ENCODE assay signal across 34 cellular contexts in genomic region chr1:36276688-36277087, GRCh38.
"Had no signal": no experiment of that assay in that cellular context is flagged by ENCODE, and none has a peak within 500 bp of the region (broad histone marks: within the 10 kb centered on the region; RNA-seq: fewer than 3 reads in every experiment).

No MANE protein-coding gene starts in this region.

- ATAC-seq: activated T-cell treated with anti-CD3 and anti-CD28 coated beads, Interleukin-2, amount 50 U/mL, for 4 hours; PC-3 had no signal

- H3K9me3 ChIP-seq: MG63, Peyer's patch, SJCRH30 had no signal

- DNase-seq: activated CD4-positive, alpha-beta memory T cell treated with anti-CD3 and anti-CD28 coated beads for 36 hours; activated CD4-positive, alpha-beta T cell treated with anti-CD3 and anti-CD28 coated beads, Interleukin-2, amount 50 U/mL, for 1 hour; activated CD8-positive, alpha-beta memory T cell treated with anti-CD3 and anti-CD28 coated beads, Interleukin-2, amount 50 U/mL, for 4 hours; activated gamma-delta T cell treated with Interleukin-2 at 50 U/mL for 16 hours; activated naive CD4-positive, alpha-beta T cell treated with anti-CD3 and anti-CD28 coated beads for 36 hours; activated naive CD8-positive, alpha-beta T cell treated with anti-CD3 and anti-CD28 coated beads for 36 hours; activated T-cell treated with anti-CD3 and anti-CD28 coated beads for 4 hours; activated T-cell treated with anti-CD3 and anti-CD28 coated beads, Interleukin-2, amount 50 U/mL, for 4 hours; amniotic stem cell; aorta; brain microvascular endothelial cell; central memory CD4-positive, alpha-beta T cell; Kasumi-1; KG1; MG63; MV-4-11; NCI-H1092; NCI-H1417; NCI-H146; NCI-H187; NCI-H2029 treated with DMSO at 0.1 percent for 48 hours; NCI-H2107; NCI-H2171; NCI-H510A; NCI-H526; NCI-H748 treated with DMSO at 0.1 percent for 48 hours; NK-92 treated with Interleukin-12 subunit alpha and Interleukin-12 subunit beta, amount 100 ng/mL, for 24 hours; PC-3; Peyer's patch; SHP77; SJCRH30 had no signal

- H3K4me3 ChIP-seq: MG63, Peyer's patch, SJCRH30, SK-N-MC had no signal

- H3K4me1 ChIP-seq: SJCRH30 had no signal

- H3K27ac Mint-ChIP-seq: activated T-helper 1 cell treated with anti-CD3 and anti-CD28 coated beads, Interleukin-12 subunit alpha, Interleukin-12 subunit beta, Interleukin-2, Interleukin-4 antibody, amounts not matched to agents 30 ng/mL and 10 ng/mL and 1 ng/mL, durations not matched to agents 14 hours and 24 hours and 36 hours had no signal

- H3K9me3 Mint-ChIP-seq: activated CD4-positive, alpha-beta memory T cell treated with anti-CD3 and anti-CD28 coated beads for 36 hours; activated naive CD4-positive, alpha-beta T cell treated with anti-CD3 and anti-CD28 coated beads for 36 hours; activated naive CD8-positive, alpha-beta T cell treated with anti-CD3 and anti-CD28 coated beads for 36 hours; activated T-cell treated with anti-CD3 and anti-CD28 coated beads, Interleukin-2, amount 50 U/mL, for 4 hours; activated T-helper 1 cell treated with anti-CD3 and anti-CD28 coated beads, Interleukin-12 subunit alpha, Interleukin-12 subunit beta, Interleukin-2, Interleukin-4 antibody, amounts not matched to agents 30 ng/mL and 10 ng/mL and 1 ng/mL, durations not matched to agents 14 hours and 24 hours and 36 hours; T-helper 2 cell treated with Interferon-gamma antibody and Interleukin-4, amounts not matched to agents 5 μg/mL and 100 μg/mL, for 36 hours had no signal

- H3K27ac ChIP-seq: brain microvascular endothelial cell, Peyer's patch, SJCRH30, SK-N-MC had no signal

- H3K4me3 Mint-ChIP-seq: activated CD4-positive, alpha-beta memory T cell treated with anti-CD3 and anti-CD28 coated beads for 36 hours; activated naive CD4-positive, alpha-beta T cell treated with anti-CD3 and anti-CD28 coated beads for 36 hours; activated naive CD8-positive, alpha-beta T cell treated with anti-CD3 and anti-CD28 coated beads for 36 hours; activated T-cell treated with anti-CD3 and anti-CD28 coated beads, Interleukin-2, amount 50 U/mL, for 4 hours; activated T-helper 1 cell treated with anti-CD3 and anti-CD28 coated beads, Interleukin-12 subunit alpha, Interleukin-12 subunit beta, Interleukin-2, Interleukin-4 antibody, amounts not matched to agents 30 ng/mL and 10 ng/mL and 1 ng/mL, durations not matched to agents 14 hours and 24 hours and 36 hours; T-helper 2 cell treated with Interferon-gamma antibody and Interleukin-4, amounts not matched to agents 5 μg/mL and 100 μg/mL, for 36 hours had no signal

- H3K27me3 Mint-ChIP-seq: activated CD4-positive, alpha-beta memory T cell treated with anti-CD3 and anti-CD28 coated beads for 36 hours; activated naive CD8-positive, alpha-beta T cell treated with anti-CD3 and anti-CD28 coated beads for 36 hours had no signal
